In genomic region chr13:83297591-83298305, GRCh38 we compare ENCODE assay signal across 17 cellular contexts.
DNase-seq lines count a peak whose midpoint lies in the region; ATAC-seq and TF ChIP-seq lines count a peak whose summit lies in the region.
"Had no signal": no experiment of that assay in that cellular context is flagged by ENCODE, and none has a peak within 500 bp of the region (broad histone marks: within the 10 kb centered on the region; RNA-seq: fewer than 3 reads in every experiment).

No MANE protein-coding gene starts in this region.

- DNase-seq in GM23248 (peak; percentile 21), choroid plexus epithelial cell (ENCODE audit: low read depth) (peak; percentile 10), foreskin fibroblast (peak; percentile 29 to 64), transverse colon (no peak), left cardiac atrium (no peak)
- DNase-seq: AML-193, DMS79 treated with DMSO at 0.1 percent for 48 hours, H9, NCI-H1092 treated with DMSO at 0.1 percent for 48 hours, NCI-H146, NCI-H2081, NCI-H2171 treated with DMSO at 0.1 percent for 48 hours had no signal

- peak overlapping the region; percentile 5 for H3K4me2 ChIP-seq in GM23248 (ENCODE audit: unreplicated experiment)

- no peak for TF ChIP-seq CTCF in choroid plexus epithelial cell (conservative IDR thresholded peaks at IDR 0.05; ENCODE audit: low read depth, low read length)
- TF ChIP-seq CTCF in foreskin fibroblast (IDR thresholded peaks at IDR 0.05; ENCODE audit: low read depth, low read length): no peak
- TF ChIP-seq CTCF in transverse colon (IDR thresholded peaks at IDR 0.05): no peak

- no peaks in the 10 kb centered on the region for H3K79me2 ChIP-seq in GM23248 (ENCODE audit: insufficient read depth)

- H3K27me3 ChIP-seq in GM23248 (replicated peaks; ENCODE audit: insufficient read depth) (no peaks in the 10 kb centered on the region), transverse colon (no peaks in the 10 kb centered on the region)
- H3K27me3 ChIP-seq: SJSA1 had no signal

- peaks cover 5% of the 10 kb centered on the region; the same call in 1 of the 2 replicates for H3F3A ChIP-seq in GM23248 (ENCODE audit: insufficient read depth)

- no peak overlapping the region for H3K4me3 ChIP-seq in GM23248
- H3K4me3 ChIP-seq in choroid plexus epithelial cell (ENCODE audit: low read depth, low read length): no peak overlapping the region
- H3K4me3 ChIP-seq in foreskin fibroblast (ENCODE audit: low read depth in 1 of 2, low read length in 2 of 2): no peak overlapping the region
- H3K4me3 ChIP-seq in transverse colon: no peak overlapping the region
- H3K4me3 ChIP-seq: SJSA1 had no signal

- H3K27ac ChIP-seq in GM23248 (no peak overlapping the region), transverse colon (no peak overlapping the region)
- H3K27ac ChIP-seq: C4-2B, SJSA1 had no signal

- H3K4me1 ChIP-seq in GM23248 (ENCODE audit: insufficient read depth) (peaks cover 10% of the 10 kb centered on the region), transverse colon (no peaks in the 10 kb centered on the region)
- H3K4me1 ChIP-seq: SJSA1 had no signal

- in situ Hi-C loops in GM23248 (cut with MboI) (no loop called here), transverse colon (cut with MboI; ENCODE audit: low pct_ligation_motif_present in 1 of 4, low pct_unique_long_range_greater_than_20kb in 1 of 4, low sequenced_read_pairs in 3 of 4) (no loop called here)

- no peak for TF ChIP-seq POLR2A in transverse colon (IDR thresholded peaks at IDR 0.05)

- intact Hi-C loops in transverse colon (cut with DNase I; ENCODE audit: low total_unique reads): no loop called here
- intact Hi-C loops in left cardiac atrium (cut with DNase I): no loop called here

- WGBS in GM23248 (ENCODE audit: low coverage in 1 of 2, low lambda C conversion rate in 2 of 2, missing lambda C conversion rate in 2 of 2), 2 experiments: 62 to 63% methylated on average over 8 of the region's 8 CpGs
- 65 to 76% methylated on average over 6 to 8 of the region's 8 CpGs for WGBS in transverse colon (ENCODE audit: low coverage in 1 of 2), 2 donors

- TF ChIP-seq EP300 in transverse colon (IDR thresholded peaks at IDR 0.05; ENCODE audit: low read depth): no peak

- H3K36me3 ChIP-seq in GM23248 (ENCODE audit: low read depth) (no peaks in the 10 kb centered on the region), transverse colon (no peaks in the 10 kb centered on the region)
- H3K36me3 ChIP-seq: SJSA1 had no signal

- ATAC-seq in HG03442 (IDR thresholded peaks at IDR 0.05; ENCODE audit: unreplicated experiment) (no peak), HG03520 (IDR thresholded peaks at IDR 0.05; ENCODE audit: unreplicated experiment) (no peak), left cardiac atrium (no peak)
- ATAC-seq: Panc1 had no signal

- no peaks in the 10 kb centered on the region for H3K9me3 ChIP-seq in GM23248 (ENCODE audit: low read depth)
- peaks cover 0 to 3% of the 10 kb centered on the region in 2 donors for H3K9me3 ChIP-seq in transverse colon
- H3K9me3 ChIP-seq: SJSA1 had no signal

- H4K20me1 ChIP-seq in GM23248 (ENCODE audit: insufficient read depth): no peaks in the 10 kb centered on the region

- H3K9ac ChIP-seq in GM23248: no peak overlapping the region

- no peaks in the 10 kb centered on the region for H3K9me2 ChIP-seq in GM23248 (ENCODE audit: insufficient read depth)

- 0 out of 2 replicates have a peak overlapping the region, but pooled peaks have one; percentile 22 for H2AFZ ChIP-seq in GM23248

Comparison
In these comparisons a context has a peak if more than half of its experiments do, and no peak if none do; other contexts are left out.
1. DNase-seq: peak in GM23248 (single experiment), choroid plexus epithelial cell (single experiment) and foreskin fibroblast (2 of 2); none in transverse colon (single experiment) and left cardiac atrium (single experiment).